Comparison of ENCODE assay signal across 8 cellular contexts in the genomic region with DNA sequence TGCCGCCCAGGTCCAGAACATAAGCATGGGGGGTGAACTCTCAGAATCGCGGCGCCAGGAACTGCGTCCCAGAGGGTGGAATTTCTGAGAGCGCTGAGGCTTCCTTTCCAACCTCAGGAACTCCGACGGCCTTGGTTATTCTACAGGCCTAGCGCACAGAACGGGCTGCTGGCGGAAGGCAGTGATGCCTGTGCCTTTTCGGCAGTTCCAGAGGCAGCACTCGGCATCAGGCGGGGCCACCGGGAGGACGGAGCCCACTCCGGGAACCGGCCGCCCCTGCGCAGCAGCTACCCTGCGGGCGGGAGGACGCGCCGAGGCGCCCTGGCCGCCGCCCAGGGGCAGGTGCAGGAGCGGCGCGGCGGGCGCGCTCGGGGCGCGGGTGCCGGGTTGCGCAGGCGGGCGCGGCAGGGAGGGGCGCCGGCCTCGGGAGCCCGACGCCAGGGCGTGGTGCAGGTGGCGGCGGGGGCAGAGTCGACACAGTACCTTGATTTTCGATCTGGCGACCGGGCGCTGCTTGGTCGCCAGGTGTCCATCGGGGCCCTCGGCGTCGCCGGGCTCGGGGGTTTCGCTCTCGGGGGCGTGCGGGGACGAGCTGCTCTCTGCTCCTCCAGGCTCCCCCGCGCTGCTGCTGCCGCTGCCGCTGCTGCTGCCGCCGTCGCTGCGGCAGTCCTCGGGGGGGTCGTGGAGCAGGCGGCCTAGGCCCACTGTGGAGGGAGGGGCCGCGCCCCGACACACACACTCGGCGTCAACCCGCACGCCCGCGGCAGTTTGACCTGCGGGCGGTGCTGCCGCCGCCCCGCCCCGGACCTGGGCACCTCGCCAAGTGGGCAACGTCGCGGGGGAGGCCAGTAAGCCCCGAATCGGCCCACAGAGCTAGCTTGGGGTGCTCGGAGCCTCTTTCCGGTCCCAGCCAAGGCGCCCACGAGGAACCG. TPM values are rescaled to one million over a fixed set of nuclear protein-coding genes. Genes with fewer than 3 reads are reported as not detected.
DNase-seq lines count a peak whose midpoint lies in the region; ATAC-seq and TF ChIP-seq lines count a peak whose summit lies in the region.

No MANE protein-coding gene starts in this region.

- peak overlapping the region; percentile 61 for H3K4me3 ChIP-seq in OCI-LY1 (ENCODE audit: low read depth, low read length, poor library complexity, severe bottlenecking)

- peak overlapping the region; percentile 76 for H3K4me3 Mint-ChIP-seq in endothelial cell (ENCODE audit: unreplicated experiment)
- H3K4me3 Mint-ChIP-seq in neural crest cell, result peak overlapping the region; percentile 69

- H3K27ac Mint-ChIP-seq in endothelial cell (ENCODE audit: unreplicated experiment) (no peak overlapping the region), neural crest cell (ENCODE audit: unreplicated experiment) (no peak overlapping the region)

- H3K79me2 ChIP-seq in OCI-LY1 (ENCODE audit: insufficient read depth, low read length), result no peaks in the 10 kb centered on the region

- H3K27me3 ChIP-seq in OCI-LY1 (ENCODE audit: insufficient read depth, low read length), result 0 out of 2 replicates have a peak, but pooled peaks cover 7% of the 10 kb centered on the region

- H3K36me3 Mint-ChIP-seq in endothelial cell (ENCODE audit: low read depth, unreplicated experiment) (no peaks in the 10 kb centered on the region), neural crest cell (ENCODE audit: low read depth) (no peaks in the 10 kb centered on the region)

- no peaks in the 10 kb centered on the region for H3K9me2 ChIP-seq in OCI-LY1 (ENCODE audit: low read depth, low read length)

- H3K27me3 Mint-ChIP-seq in endothelial cell (ENCODE audit: unreplicated experiment) (peaks cover 12% of the 10 kb centered on the region), neural crest cell (ENCODE audit: low read depth) (peaks cover 95% of the 10 kb centered on the region)

- H3K9ac ChIP-seq in OCI-LY1 (ENCODE audit: low read length), result peak overlapping the region; percentile 45; the same call in 1 of the 2 replicates

- TF ChIP-seq CTCF in OCI-LY1 (IDR thresholded peaks at IDR 0.05; ENCODE audit: low read length) (no peak), endothelial cell (IDR thresholded peaks at IDR 0.05; ENCODE audit: unreplicated experiment) (no peak), neural crest cell (conservative IDR thresholded peaks at IDR 0.05) (no peak)

- H3K27ac ChIP-seq in OCI-LY1 (ENCODE audit: low read depth, low read length, poor library complexity, severe bottlenecking), result no peak overlapping the region

- peaks cover 5% of the 10 kb centered on the region for H3K4me1 ChIP-seq in OCI-LY1 (ENCODE audit: insufficient read depth, low read length, severe bottlenecking)

- H3K9me3 ChIP-seq in OCI-LY1 (ENCODE audit: low read length), result no peaks in the 10 kb centered on the region

- peaks cover 7% of the 10 kb centered on the region for H3K4me1 Mint-ChIP-seq in endothelial cell (ENCODE audit: unreplicated experiment)
- H3K4me1 Mint-ChIP-seq in neural crest cell, result peaks cover 13% of the 10 kb centered on the region

- H3K9me3 Mint-ChIP-seq in endothelial cell (ENCODE audit: unreplicated experiment) (no peaks in the 10 kb centered on the region), neural crest cell (no peaks in the 10 kb centered on the region)

- no peaks in the 10 kb centered on the region for H4K20me1 ChIP-seq in OCI-LY1 (ENCODE audit: insufficient read depth, low read length)

- ATAC-seq in HG03139 (IDR thresholded peaks at IDR 0.05; ENCODE audit: unreplicated experiment) (no peak), GM18502 (IDR thresholded peaks at IDR 0.05; ENCODE audit: poor library complexity, unreplicated experiment) (no peak)

- no peaks in the 10 kb centered on the region for H3F3A ChIP-seq in OCI-LY1 (ENCODE audit: insufficient read depth, low read length)

- peak overlapping the region; percentile 64 for H3K4me2 ChIP-seq in OCI-LY1 (ENCODE audit: low read length)

- peak; percentile 6 for DNase-seq in activated CD4-positive, alpha-beta T cell treated with anti-CD3 and anti-CD28 coated beads for 48 hours
- DNase-seq in activated CD4-positive, alpha-beta T cell treated with anti-CD3 and anti-CD28 coated beads for 4 hours, result no peak
- DNase-seq in endothelial cell (ENCODE audit: low spot score) (no peak), neural crest cell (ENCODE audit: low read depth, low spot score) (no peak), NCI-H524 treated with DMSO at 0.1 percent for 48 hours (lab: John Stamatoyannopoulos, UW) (no peak)

- H2AFZ ChIP-seq in OCI-LY1 (ENCODE audit: low read length), result no peak overlapping the region

- no peaks in the 10 kb centered on the region for H3K36me3 ChIP-seq in OCI-LY1 (ENCODE audit: insufficient read depth, low read length)

RNA-seq across cellular contexts. Expression of gene OVOL2, which starts 1.3 kb away (rescaled TPM):
- total RNA-seq in endothelial cell (ENCODE audit: unreplicated experiment) (not detected), neural crest cell (not detected in 2 replicates)
